ENCODE assay signal across 1 cellular context in genomic region chr2:73386894-73387636, GRCh38.
A peak's percentile ranks its signal among the peaks of the same experiment; 100 is the strongest.
TF ChIP-seq lines count a peak whose summit lies in the region.

No MANE protein-coding gene starts in this region.

TF ChIP-seq in HepG2, 621 proteins besides CTCF, POLR2A, EP300 and RAD21 (continued from another document):
- no peak for TF ChIP-seq PRDM4 (CRISPR knock-in tag; IDR thresholded peaks at IDR 0.05; ENCODE audit: borderline replicate concordance)
- TF ChIP-seq, protein P1, sequence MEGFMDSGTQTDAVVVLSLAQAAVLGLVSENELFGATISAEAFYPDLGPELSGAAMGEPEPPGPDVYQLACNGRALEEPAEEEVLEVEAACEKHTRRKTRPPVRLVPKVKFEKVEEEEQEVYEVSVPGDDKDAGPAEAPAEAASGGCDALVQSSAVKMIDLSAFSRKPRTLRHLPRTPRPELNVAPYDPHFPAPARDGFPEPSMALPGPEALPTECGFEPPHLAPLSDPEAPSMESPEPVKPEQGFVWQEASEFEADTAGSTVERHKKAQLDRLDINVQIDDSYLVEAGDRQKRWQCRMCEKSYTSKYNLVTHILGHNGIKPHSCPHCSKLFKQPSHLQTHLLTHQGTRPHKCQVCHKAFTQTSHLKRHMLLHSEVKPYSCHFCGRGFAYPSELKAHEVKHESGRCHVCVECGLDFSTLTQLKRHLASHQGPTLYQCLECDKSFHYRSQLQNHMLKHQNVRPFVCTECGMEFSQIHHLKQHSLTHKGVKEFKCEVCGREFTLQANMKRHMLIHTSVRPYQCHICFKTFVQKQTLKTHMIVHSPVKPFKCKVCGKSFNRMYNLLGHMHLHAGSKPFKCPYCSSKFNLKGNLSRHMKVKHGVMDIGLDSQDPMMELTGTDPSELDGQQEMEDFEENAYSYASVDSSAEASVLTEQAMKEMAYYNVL (CRISPR knock-in tag; IDR thresholded peaks at IDR 0.05; ENCODE audit: borderline replicate concordance) = no peak
- no peak for TF ChIP-seq TOE1 (CRISPR knock-in tag; IDR thresholded peaks at IDR 0.05)
- no peak for TF ChIP-seq KMT2A (CRISPR knock-in tag; IDR thresholded peaks at IDR 0.05)
- no peak for TF ChIP-seq ZNF598 (CRISPR knock-in tag; IDR thresholded peaks at IDR 0.05; ENCODE audit: borderline replicate concordance)
- no peak for TF ChIP-seq ZFP1 (CRISPR knock-in tag; IDR thresholded peaks at IDR 0.05)
- no peak for TF ChIP-seq ZNF563 (CRISPR knock-in tag; IDR thresholded peaks at IDR 0.05)
- peak; percentile 83 for TF ChIP-seq EHMT2 (IDR thresholded peaks at IDR 0.05; ENCODE audit: borderline replicate concordance, low read depth, low read length)
- peak; percentile 84; the same call in 1 of the 2 replicates for TF ChIP-seq ZNF644 (CRISPR knock-in tag; IDR thresholded peaks at IDR 0.05; ENCODE audit: low read depth)
- TF ChIP-seq ZNF350 (CRISPR knock-in tag; IDR thresholded peaks at IDR 0.05; ENCODE audit: borderline replicate concordance, low read depth) = no peak
